Comparison of ENCODE assay signal across 14 cellular contexts in the genomic region with DNA sequence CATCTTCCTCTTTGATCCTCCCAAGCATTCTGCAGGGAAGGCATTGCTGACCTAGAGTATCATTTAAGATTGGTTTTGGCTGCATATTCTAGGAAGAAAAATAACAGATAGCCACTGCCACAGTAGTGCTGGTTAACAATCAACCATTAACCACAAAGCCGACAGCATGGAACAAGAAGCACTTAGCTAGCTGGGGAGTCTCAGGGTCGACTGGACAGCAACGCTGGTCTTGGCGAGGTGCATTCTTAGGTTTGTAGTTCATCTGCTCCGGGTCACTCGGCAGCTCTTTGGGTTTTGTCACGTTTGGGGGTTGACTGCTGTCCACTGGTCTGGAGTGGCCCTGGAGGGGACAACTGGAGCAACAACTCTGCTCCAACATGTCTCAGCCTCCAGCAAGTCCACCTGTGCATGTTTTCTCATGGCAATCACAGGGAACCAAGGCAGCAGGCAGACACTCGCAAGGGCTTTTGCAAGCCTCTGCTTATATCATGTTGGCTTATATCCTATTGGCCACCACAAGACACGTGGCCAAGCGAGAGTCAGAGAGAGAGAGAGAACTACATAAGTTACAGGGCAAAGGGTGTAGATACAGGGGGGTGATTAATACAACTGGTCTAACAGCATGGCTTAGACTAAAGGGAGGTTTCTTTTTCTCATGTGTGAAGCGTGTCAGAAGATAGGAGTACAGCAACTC.
DNase-seq lines count a peak whose midpoint lies in the region; ATAC-seq and TF ChIP-seq lines count a peak whose summit lies in the region.
"Had no signal": no experiment of that assay in that cellular context is flagged by ENCODE, and none has a peak within 500 bp of the region (broad histone marks: within the 10 kb centered on the region; RNA-seq: fewer than 3 reads in every experiment).

No MANE protein-coding gene starts in this region.

- ATAC-seq in mucosa of descending colon (no peak), PC-3 (no peak)
- ATAC-seq: Panc1 had no signal

- CTCF ChIA-PET in PC-3 (lab: Charles Lee), result no interaction called here

- TF ChIP-seq POLR2A in esophagus squamous epithelium (IDR thresholded peaks at IDR 0.05) (no peak), thyroid gland (IDR thresholded peaks at IDR 0.05) (no peak)

- peak overlapping the region; percentile 36 for H3K4me2 ChIP-seq in mesenchymal stem cell (ENCODE audit: low read length, poor library complexity, severe bottlenecking)
- H3K4me2 ChIP-seq in PC-3 (ENCODE audit: low read length), result no peak overlapping the region

- H3K36me3 ChIP-seq in esophagus squamous epithelium (no peaks in the 10 kb centered on the region), mesenchymal stem cell (ENCODE audit: control insufficient read depth in 1 of 2, insufficient read depth in 2 of 2, low read depth in 1 of 2, low read length in 2 of 2) (peaks cover 0 to 33% of the 10 kb centered on the region in 2 experiments), thyroid gland (no peaks in the 10 kb centered on the region), mucosa of descending colon (ENCODE audit: low read depth) (no peaks in the 10 kb centered on the region), PC-3 (ENCODE audit: low read depth, low read length) (no peaks in the 10 kb centered on the region)

- H3K9me2 ChIP-seq in PC-3 (replicated peaks; ENCODE audit: low read length), result no peaks in the 10 kb centered on the region

- no peak overlapping the region for H2BK5ac ChIP-seq in mesenchymal stem cell (ENCODE audit: low read depth, low read length, poor library complexity, severe bottlenecking)

- no peaks in the 10 kb centered on the region for H3F3A ChIP-seq in PC-3 (ENCODE audit: low read length, unreplicated experiment)

- no peak overlapping the region for H4K91ac ChIP-seq in mesenchymal stem cell (ENCODE audit: low read length)

- H3K9ac ChIP-seq in mesenchymal stem cell (ENCODE audit: low read length), result no peak overlapping the region
- no peak overlapping the region for H3K9ac ChIP-seq in PC-3 (ENCODE audit: low read length)

- peaks cover 0 to 6% (median 6%) of the 10 kb centered on the region in 3 donors for H3K9me3 ChIP-seq in esophagus squamous epithelium
- peaks cover 8% of the 10 kb centered on the region for H3K9me3 ChIP-seq in mesenchymal stem cell (ENCODE audit: control insufficient read depth, low read length)
- no peaks in the 10 kb centered on the region for H3K9me3 ChIP-seq in thyroid gland
- no peaks in the 10 kb centered on the region for H3K9me3 ChIP-seq in mucosa of descending colon
- H3K9me3 ChIP-seq in PC-3 (ENCODE audit: low read length), result no peaks in the 10 kb centered on the region

- no peak overlapping the region for H4K8ac ChIP-seq in mesenchymal stem cell (ENCODE audit: low read length)

- peaks cover 22% of the 10 kb centered on the region for H3K79me1 ChIP-seq in mesenchymal stem cell (replicated peaks; ENCODE audit: low read length, poor library complexity, severe bottlenecking)

- H2AFZ ChIP-seq in mesenchymal stem cell (ENCODE audit: low read depth, low read length), result no peak overlapping the region
- no peak overlapping the region for H2AFZ ChIP-seq in PC-3 (ENCODE audit: low read length)

- no peak overlapping the region for H2BK15ac ChIP-seq in mesenchymal stem cell (ENCODE audit: low read depth, poor library complexity, severe bottlenecking)

- 58 to 70% methylated on average over 10 to 11 of the region's 11 CpGs for WGBS in esophagus squamous epithelium, 2 donors
- WGBS in mesenchymal stem cell, result 94% methylated on average over 10 of the region's 11 CpGs
- 59% methylated on average over 11 of the region's 11 CpGs for WGBS in thyroid gland, 2 donors

- H3K27me3 ChIP-seq in esophagus squamous epithelium (peaks cover 0 to 46% (median 0%) of the 10 kb centered on the region in 4 donors), mesenchymal stem cell (ENCODE audit: control insufficient read depth in 1 of 2, insufficient read depth in 1 of 2, low read length in 2 of 2) (peaks cover 0 to 29% of the 10 kb centered on the region in 2 experiments), thyroid gland (no peaks in the 10 kb centered on the region), PC-3 (ENCODE audit: low read length) (no peaks in the 10 kb centered on the region)

- H3K14ac ChIP-seq in mesenchymal stem cell (ENCODE audit: low read length in 2 of 2), result no peak overlapping the region

- POLR2A ChIA-PET in PC-3 (lab: Charles Lee; ENCODE audit: unreplicated experiment), result no interaction called here

- H3K4me1 ChIP-seq in esophagus squamous epithelium (peaks cover 4 to 69% (median 31%) of the 10 kb centered on the region in 3 donors), mesenchymal stem cell (ENCODE audit: control insufficient read depth, insufficient read depth, low read depth, low read length) (peaks cover 56% of the 10 kb centered on the region), thyroid gland (peaks cover 13 to 26% of the 10 kb centered on the region in 2 donors), mucosa of descending colon (ENCODE audit: low read depth) (no peaks in the 10 kb centered on the region), PC-3 (ENCODE audit: insufficient read depth, low read length) (peaks cover 19% of the 10 kb centered on the region)

- H3K23ac ChIP-seq in mesenchymal stem cell (ENCODE audit: low read length in 2 of 2), result no peak overlapping the region

- no peak overlapping the region for H3K18ac ChIP-seq in mesenchymal stem cell (ENCODE audit: low read depth in 1 of 2, low read length in 2 of 2)

- intact Hi-C loops in esophagus squamous epithelium (cut with DNase I) (no loop called here), thyroid gland (cut with DNase I) (no loop called here), mucosa of descending colon (cut with DNase I, micrococcal nuclease) (no loop called here), PC-3 (cut with micrococcal nuclease) (no loop called here)

- H3K4me3 ChIP-seq in esophagus squamous epithelium, result no peak overlapping the region
- H3K4me3 ChIP-seq in mesenchymal stem cell (ENCODE audit: insufficient read depth in 1 of 2, low read depth in 1 of 2, low read length in 2 of 2), result no peak overlapping the region
- H3K4me3 ChIP-seq in thyroid gland (replicated peaks in 1 of 3), result no peak overlapping the region
- H3K4me3 ChIP-seq in mucosa of descending colon, result no peak overlapping the region
- H3K4me3 ChIP-seq in PC-3 (ENCODE audit: low read length), result no peak overlapping the region

- H4K20me1 ChIP-seq in PC-3 (ENCODE audit: low read length), result no peaks in the 10 kb centered on the region

- BruUV-seq in PC-3 (replicated peaks; lab: Mats Ljungman, UMichigan), result no TSS peak

- peak; percentile 20 for DNase-seq in RPMI7951 (ENCODE audit: low read depth)
- no peak for DNase-seq in esophagus squamous epithelium (lab: John Stamatoyannopoulos, UW)
- no peak for DNase-seq in mesenchymal stem cell
- peak; percentile 49 to 52 for DNase-seq in thyroid gland
- no peak for DNase-seq in mucosa of descending colon
- no peak for DNase-seq in NCI-H2081 treated with DMSO at 0.1 percent for 48 hours (lab: John Stamatoyannopoulos, UW)
- DNase-seq in PC-3, result no peak
- DNase-seq: CD4-positive, alpha-beta T cell; DMS79; HCEC 1CT; NCI-H146; NCI-H446 treated with DMSO at 0.1 percent for 48 hours; SHP77 had no signal

- H3K27ac ChIP-seq in esophagus squamous epithelium (peak overlapping the region in 3 of 4 donors; percentile 10 to 43 (median 24)), mesenchymal stem cell (ENCODE audit: low read length, poor library complexity, severe bottlenecking) (peak overlapping the region; percentile 84), thyroid gland (no peak overlapping the region), PC-3 (ENCODE audit: low read length) (no peak overlapping the region)

- H2AK5ac ChIP-seq in mesenchymal stem cell (ENCODE audit: low read length, severe bottlenecking), result no peak overlapping the region

- H2BK12ac ChIP-seq in mesenchymal stem cell (ENCODE audit: low read length in 2 of 2), result no peak overlapping the region

- H2BK120ac ChIP-seq in mesenchymal stem cell (ENCODE audit: low read depth, low read length), result no peak overlapping the region

- H3K79me2 ChIP-seq in PC-3 (ENCODE audit: low read length), result no peaks in the 10 kb centered on the region

- H3K4ac ChIP-seq in mesenchymal stem cell (ENCODE audit: low read depth in 1 of 2, low read length in 2 of 2), result no peak overlapping the region

- TF ChIP-seq CTCF in esophagus squamous epithelium (IDR thresholded peaks at IDR 0.05) (no peak), thyroid gland (IDR thresholded peaks at IDR 0.05) (no peak), mucosa of descending colon (IDR thresholded peaks at IDR 0.05) (no peak), PC-3 (conservative IDR thresholded peaks at IDR 0.05; ENCODE audit: low read depth, low read length) (no peak)

Comparison
In these comparisons a context has a peak if more than half of its experiments do, and no peak if none do; other contexts are left out.
1. DNase-seq: peak in RPMI7951 (single experiment) and thyroid gland (2 of 2); none in esophagus squamous epithelium (single experiment), mesenchymal stem cell (single experiment), mucosa of descending colon (0 of 3), NCI-H2081 treated with DMSO at 0.1 percent for 48 hours (single experiment) and PC-3 (single experiment).
2. H3K27ac ChIP-seq: peak in esophagus squamous epithelium (3 of 4) and mesenchymal stem cell (single experiment); none in thyroid gland (0 of 3) and PC-3 (single experiment).